In genomic region chr5:30401479-30402058, GRCh38 we compare ENCODE assay signal across 8 cellular contexts.
DNase-seq lines count a peak whose midpoint lies in the region; ATAC-seq, FAIRE-seq and TF ChIP-seq lines count a peak whose summit lies in the region.

No MANE protein-coding gene starts in this region.

- no peak overlapping the region for H3K4me3 Mint-ChIP-seq in activated naive CD4-positive, alpha-beta T cell treated with anti-CD3 and anti-CD28 coated beads, Interleukin-2, amount 10 ng/mL, durations not matched to agents 7 days and 5 days

- RAD21 ChIA-PET in GM12878 (lab: Charles Lee; ENCODE audit: unreplicated experiment) = interaction anchor here (0.7 to 1.0 kb wide), 2 partner anchors 361 to 831 kb away, joined by 3 to 5 read pairs; no protein-coding TSS in a partner anchor

- no peak overlapping the region for H3K4me2 ChIP-seq in GM12878 (ENCODE audit: control insufficient read depth, insufficient read depth)

- no peaks in the 10 kb centered on the region for H3K36me3 Mint-ChIP-seq in activated naive CD4-positive, alpha-beta T cell treated with anti-CD3 and anti-CD28 coated beads, Interleukin-2, amount 10 ng/mL, durations not matched to agents 7 days and 5 days

- POLR2A ChIA-PET in GM12878 (lab: Charles Lee) = no interaction called here

- no peaks in the 10 kb centered on the region for H3K4me1 ChIP-seq in GM12878 (ENCODE audit: control insufficient read depth, insufficient read depth, low read length)

- CTCF ChIA-PET in GM12878 (lab: Yijun Ruan, JAX) = interaction anchor here (0.7 to 3.2 kb wide), 9 partner anchors 12 to 873 kb away, joined by 3 to 15 read pairs (median 4); no protein-coding TSS in a partner anchor
- CTCF ChIA-PET in activated naive CD4-positive, alpha-beta T cell treated with anti-CD3 and anti-CD28 coated beads, Interleukin-2, amount 10 ng/mL, durations not matched to agents 7 days and 5 days (lab: Charles Lee) = no interaction called here

- no peak overlapping the region for H3K27ac Mint-ChIP-seq in activated naive CD4-positive, alpha-beta T cell treated with anti-CD3 and anti-CD28 coated beads, Interleukin-2, amount 10 ng/mL, durations not matched to agents 7 days and 5 days

- H3K36me3 ChIP-seq in GM12878 (ENCODE audit: control insufficient read depth in 2 of 2, insufficient read depth in 2 of 2, low read length in 1 of 2) = no peaks in the 10 kb centered on the region

- peaks cover 9% of the 10 kb centered on the region for H3K9me3 Mint-ChIP-seq in activated naive CD4-positive, alpha-beta T cell treated with anti-CD3 and anti-CD28 coated beads, Interleukin-2, amount 10 ng/mL, durations not matched to agents 7 days and 5 days

- no peak overlapping the region for H3K4me3 ChIP-seq in GM12878

- peak; percentile 27; the same call in 1 of the 3 replicates for TF ChIP-seq CTCF in GM12872 (IDR thresholded peaks at IDR 0.05; ENCODE audit: insufficient read depth, low read depth, low read length)
- TF ChIP-seq CTCF in GM12878 (IDR thresholded peaks at IDR 0.05 in 2 of 3, conservative IDR thresholded peaks at IDR 0.05 in 1 of 3; ENCODE audit: control insufficient read depth in 2 of 3, extremely low read depth in 1 of 3, insufficient read depth in 1 of 3, low read depth in 3 of 3, low read length in 3 of 3) = peak in 2 of 3 experiments; percentile 38 to 41; a peak in 2 of 6 replicates

- no peaks in the 10 kb centered on the region for H3K27me3 ChIP-seq in GM12878 (replicated peaks in 1 of 2; ENCODE audit: control insufficient read depth in 2 of 2, insufficient read depth in 2 of 2, low read length in 1 of 2)

- in situ Hi-C loops in GM12878 (cut with MboI) = no loop called here

- no TSS peak for BruUV-seq in GM12878 (replicated peaks; lab: Mats Ljungman, UMichigan)

- no peak overlapping the region for H2AFZ ChIP-seq in GM12878 (ENCODE audit: control insufficient read depth, low read depth, low read length)

- ATAC-seq in GM12878 (peak; percentile 59), HG02571 (IDR thresholded peaks at IDR 0.05; ENCODE audit: unreplicated experiment) (no peak), esophagus mucosa (no peak)

- WGBS in GM12878 (ENCODE audit: insufficient coverage, insufficient replicate concordance, low lambda C conversion rate, missing lambda C conversion rate) = 0% methylated on average over 3 of the region's 3 CpGs

- H3K27me3 Mint-ChIP-seq in activated naive CD4-positive, alpha-beta T cell treated with anti-CD3 and anti-CD28 coated beads, Interleukin-2, amount 10 ng/mL, durations not matched to agents 7 days and 5 days = no peaks in the 10 kb centered on the region

- 0 out of 2 replicates have a peak, but pooled peaks have one; percentile 16 for TF ChIP-seq RAD21 in GM12878 (IDR thresholded peaks at IDR 0.05; ENCODE audit: insufficient read depth, low read depth, low read length)

- H4K20me1 ChIP-seq in GM12878 (ENCODE audit: control insufficient read depth, insufficient read depth) = no peaks in the 10 kb centered on the region

- no peak for TF ChIP-seq POLR2A in GM12878 (IDR thresholded peaks at IDR 0.05; ENCODE audit: low read depth, low read length)

- SMC1A ChIA-PET in GM12878 (lab: Charles Lee; ENCODE audit: uncharacterized antibody, unreplicated experiment) = interaction anchor here (0.6 to 1.1 kb wide), 5 partner anchors 16 to 868 kb away, joined by 3 to 4 read pairs (median 3); no protein-coding TSS in a partner anchor

- DNase-seq in NCI-H1694 treated with DMSO at 0.1 percent for 48 hours (lab: John Stamatoyannopoulos, UW) (peak; percentile 12), GM12878 (ENCODE audit: low read depth, low spot score) (no peak), medulla oblongata (ENCODE audit: extremely low spot score) (peak; percentile 44), COLO829 (ENCODE audit: low spot score) (no peak)
- DNase-seq in activated naive CD4-positive, alpha-beta T cell treated with anti-CD3 and anti-CD28 coated beads, Interleukin-2, amount 10 ng/mL, durations not matched to agents 7 days and 5 days = no peak

- no peak overlapping the region for H3K9ac ChIP-seq in GM12878 (ENCODE audit: control insufficient read depth, insufficient read depth, low read length)

- no peak overlapping the region for H3K27ac ChIP-seq in GM12878 (ENCODE audit: control insufficient read depth, insufficient read depth)

- intact Hi-C loops in GM12878 (cut with micrococcal nuclease; ENCODE audit: unreplicated experiment) = loop anchor here (1.0 kb wide), 1 partner anchor 831 kb away; no protein-coding TSS in a partner anchor

- no peaks in the 10 kb centered on the region for H3K9me3 ChIP-seq in GM12878 (replicated peaks; ENCODE audit: control insufficient read depth, insufficient read depth, low read length)

- no peaks in the 10 kb centered on the region for H3K4me1 Mint-ChIP-seq in activated naive CD4-positive, alpha-beta T cell treated with anti-CD3 and anti-CD28 coated beads, Interleukin-2, amount 10 ng/mL, durations not matched to agents 7 days and 5 days

- H3K79me2 ChIP-seq in GM12878 (ENCODE audit: control insufficient read depth, insufficient read depth, low read length) = no peaks in the 10 kb centered on the region

- FAIRE-seq in GM12878 (lab: Jason Lieb, UNC) = no peak

- TF ChIP-seq EP300 in GM12878 (IDR thresholded peaks at IDR 0.05; ENCODE audit: borderline replicate concordance in 1 of 2, control insufficient read depth in 1 of 2, low read depth in 2 of 2, low read length in 2 of 2) = no peak

TF ChIP-seq in GM12878, 131 proteins besides CTCF, POLR2A, EP300 and RAD21:
- TF ChIP-seq SMC3 (IDR thresholded peaks at IDR 0.05; ENCODE audit: borderline replicate concordance, low read length) (0 out of 2 replicates have a peak, but pooled peaks have one; percentile 24), SUPT20H (IDR thresholded peaks at IDR 0.05; ENCODE audit: borderline replicate concordance, control insufficient read depth, low read depth, low read length) (no peak)

Comparison
In these comparisons a context has a peak if more than half of its experiments do, and no peak if none do; other contexts are left out.
1. DNase-seq: peak in NCI-H1694 treated with DMSO at 0.1 percent for 48 hours (single experiment) and medulla oblongata (single experiment); none in GM12878 (single experiment), COLO829 (single experiment) and activated naive CD4-positive, alpha-beta T cell treated with anti-CD3 and anti-CD28 coated beads, Interleukin-2, amount 10 ng/mL, durations not matched to agents 7 days and 5 days (single experiment).